10 cellular contexts compared by ENCODE assay signal in genomic region chr2:54680397-54681032, GRCh38. TPM values are rescaled to one million over a fixed set of nuclear protein-coding genes. Genes with fewer than 3 reads are reported as not detected.
DNase-seq lines count a peak whose midpoint lies in the region; ATAC-seq lines count a peak whose summit lies in the region.
"Had no signal": no experiment of that assay in that cellular context is flagged by ENCODE, and none has a peak within 500 bp of the region (broad histone marks: within the 10 kb centered on the region; RNA-seq: fewer than 3 reads in every experiment).

No MANE protein-coding gene starts in this region.

- H3K4me3 Mint-ChIP-seq in activated T-cell treated with anti-CD3 and anti-CD28 coated beads, Interleukin-2, amount 50 U/mL, for 4 hours, result peak overlapping the region; percentile 39
- peak overlapping the region; percentile 75 for H3K4me3 Mint-ChIP-seq in stimulated activated memory B cell treated with anti-CD40 and anti-IgM and Interleukin-4, amounts not matched to agents 10 μg/mL and 1 μg/mL and 100 μg/mL, for 72 hours
- H3K4me3 Mint-ChIP-seq: memory B cell had no signal

- no peaks in the 10 kb centered on the region for H3K9me3 Mint-ChIP-seq in activated T-cell treated with anti-CD3 and anti-CD28 coated beads, Interleukin-2, amount 50 U/mL, for 4 hours
- peaks cover 5% of the 10 kb centered on the region for H3K9me3 Mint-ChIP-seq in stimulated activated memory B cell treated with anti-CD40 and anti-IgM and Interleukin-4, amounts not matched to agents 10 μg/mL and 1 μg/mL and 100 μg/mL, for 72 hours
- H3K9me3 Mint-ChIP-seq: memory B cell had no signal

- H3K27me3 Mint-ChIP-seq in activated T-cell treated with anti-CD3 and anti-CD28 coated beads, Interleukin-2, amount 50 U/mL, for 4 hours (ENCODE audit: low read depth), result peaks cover 32% of the 10 kb centered on the region
- peaks cover 16% of the 10 kb centered on the region for H3K27me3 Mint-ChIP-seq in stimulated activated memory B cell treated with anti-CD40 and anti-IgM and Interleukin-4, amounts not matched to agents 10 μg/mL and 1 μg/mL and 100 μg/mL, for 72 hours

- H3K27ac ChIP-seq in substantia nigra (ENCODE audit: low read depth, low read length, poor library complexity, severe bottlenecking), result no peak overlapping the region
- H3K27ac ChIP-seq: VCaP had no signal

- ATAC-seq in GM19043 (IDR thresholded peaks at IDR 0.05; ENCODE audit: low read depth, unreplicated experiment) (peak; percentile 51), HG03159 (IDR thresholded peaks at IDR 0.05; ENCODE audit: unreplicated experiment) (peak; percentile 71)
- peak; percentile 96 for ATAC-seq in activated T-cell treated with anti-CD3 and anti-CD28 coated beads, Interleukin-2, amount 50 U/mL, for 4 hours
- peak; percentile 88 for ATAC-seq in stimulated activated memory B cell treated with anti-CD40 and anti-IgM and Interleukin-4, amounts not matched to agents 10 μg/mL and 1 μg/mL and 100 μg/mL, for 72 hours

- peaks cover 17% of the 10 kb centered on the region for H3K4me1 Mint-ChIP-seq in activated T-cell treated with anti-CD3 and anti-CD28 coated beads, Interleukin-2, amount 50 U/mL, for 4 hours (ENCODE audit: low read depth)
- peaks cover 44% of the 10 kb centered on the region for H3K4me1 Mint-ChIP-seq in stimulated activated memory B cell treated with anti-CD40 and anti-IgM and Interleukin-4, amounts not matched to agents 10 μg/mL and 1 μg/mL and 100 μg/mL, for 72 hours

- H3K36me3 Mint-ChIP-seq in activated T-cell treated with anti-CD3 and anti-CD28 coated beads, Interleukin-2, amount 50 U/mL, for 4 hours (ENCODE audit: insufficient read depth), result no peaks in the 10 kb centered on the region
- H3K36me3 Mint-ChIP-seq in stimulated activated memory B cell treated with anti-CD40 and anti-IgM and Interleukin-4, amounts not matched to agents 10 μg/mL and 1 μg/mL and 100 μg/mL, for 72 hours, result no peaks in the 10 kb centered on the region

- peak overlapping the region; percentile 79 for H3K27ac Mint-ChIP-seq in stimulated activated memory B cell treated with anti-CD40 and anti-IgM and Interleukin-4, amounts not matched to agents 10 μg/mL and 1 μg/mL and 100 μg/mL, for 72 hours
- H3K27ac Mint-ChIP-seq: memory B cell had no signal

- peak; percentile 61 for DNase-seq in A172 (ENCODE audit: low spot score)
- DNase-seq in activated T-cell treated with anti-CD3 and anti-CD28 coated beads, Interleukin-2, amount 50 U/mL, for 4 hours, result no peak
- DNase-seq in medulla oblongata (ENCODE audit: extremely low spot score), result no peak
- DNase-seq in NCI-H1417 (lab: John Stamatoyannopoulos, UW), result no peak
- DNase-seq in substantia nigra (lab: John Stamatoyannopoulos, UW), result no peak

RNA-seq across cellular contexts. Expression of gene EML6, which starts 42.9 kb away (rescaled TPM):
- total RNA-seq in A172 (2014; rRNA removed; shearing (Covaris generic)), result 0.67 and 5.1 TPM in 2 replicates
- total RNA-seq in activated T-cell treated with anti-CD3 and anti-CD28 coated beads, Interleukin-2, amount 50 U/mL, for 4 hours, result under 1 TPM; 0.28 to 0.71 (median 0.55) TPM
